Comparison of ENCODE assay signal across 8 cellular contexts in genomic region chr15:74995779-74996765, GRCh38. TPM values are rescaled to one million over a fixed set of nuclear protein-coding genes. Genes with fewer than 3 reads are reported as not detected.
DNase-seq lines count a peak whose midpoint lies in the region; ATAC-seq, FAIRE-seq and TF ChIP-seq lines count a peak whose summit lies in the region.

No MANE protein-coding gene starts in this region.

- WGBS in GM12878 (ENCODE audit: insufficient coverage, insufficient replicate concordance, low lambda C conversion rate, missing lambda C conversion rate): 46% methylated on average over 34 of the region's 42 CpGs
- 8 to 16% (median 9%) methylated on average over 24 to 42 of the region's 42 CpGs for WGBS in stomach, 5 donors

- no peaks in the 10 kb centered on the region for H4K20me1 ChIP-seq in GM12878 (ENCODE audit: control insufficient read depth, insufficient read depth)

- DNase-seq in Daoy (ENCODE audit: low read depth) (peak; percentile 23), NCI-H1694 treated with DMSO at 0.1 percent for 48 hours (lab: John Stamatoyannopoulos, UW) (peak; percentile 73), GM12878 (ENCODE audit: low read depth, low spot score) (no peak), stomach (peak; percentile 30), GM13976 (ENCODE audit: low spot score) (no peak)
- no peak for DNase-seq in stimulated activated CD4-positive, alpha-beta T cell treated with anti-CD3 and anti-CD28 coated beads, Interleukin-4, amount 100 ng/mL, for 24 hours

- CTCF ChIA-PET in GM12878 (lab: Yijun Ruan, JAX): interaction anchor here (0.7 to 1.3 kb wide), 5 partner anchors 27 to 138 kb away, joined by 3 to 5 read pairs (median 3); partner anchors contain the start of gene PPCDC

- H2AFZ ChIP-seq in GM12878 (ENCODE audit: control insufficient read depth, low read depth, low read length): peak overlapping the region; percentile 72

- no peak for FAIRE-seq in GM12878 (lab: Jason Lieb, UNC)

- RAD21 ChIA-PET in GM12878 (lab: Charles Lee; ENCODE audit: unreplicated experiment): interaction anchor here (0.6 to 1.2 kb wide), 9 partner anchors 8 to 372 kb away, joined by 3 to 7 read pairs (median 3); partner anchors contain the start of genes MAN2C1 and PPCDC

- no peak for TF ChIP-seq RAD21 in GM12878 (IDR thresholded peaks at IDR 0.05; ENCODE audit: insufficient read depth, low read depth, low read length)

- no peak for ATAC-seq in GM12878
- no peak for ATAC-seq in GM19452 (IDR thresholded peaks at IDR 0.05; ENCODE audit: unreplicated experiment)

- H3K9me3 ChIP-seq in GM12878 (replicated peaks; ENCODE audit: control insufficient read depth, insufficient read depth, low read length) (no peaks in the 10 kb centered on the region), stomach (no peaks in the 10 kb centered on the region)

- no peak overlapping the region for H3K27ac ChIP-seq in GM12878 (ENCODE audit: control insufficient read depth, insufficient read depth)
- peak overlapping the region; percentile 73 for H3K27ac ChIP-seq in layer of hippocampus (ENCODE audit: low read depth, low read length)
- peak overlapping the region; percentile 61 to 68 (median 68) for H3K27ac ChIP-seq in stomach

- H3K4me3 ChIP-seq in GM12878 (peak overlapping the region; percentile 63; the same call in 1 of the 2 replicates), stomach (peak overlapping the region; percentile 63 to 85 (median 76))

- POLR2A ChIA-PET in GM12878 (lab: Charles Lee): interaction anchor here (0.6 to 1.0 kb wide), 3 partner anchors 10 to 332 kb away, joined by 3 read pairs; partner anchors contain the start of gene COX5A

- intact Hi-C loops in GM12878 (cut with micrococcal nuclease; ENCODE audit: unreplicated experiment) (no loop called here), stomach (cut with DNase I; ENCODE audit: low total_unique reads) (no loop called here)

- H3K4me1 ChIP-seq in GM12878 (ENCODE audit: control insufficient read depth, insufficient read depth, low read length): peaks cover 3% of the 10 kb centered on the region; the same call in 1 of the 2 replicates
- H3K4me1 ChIP-seq in stomach: peaks cover 15 to 41% (median 30%) of the 10 kb centered on the region in 4 donors

- peak overlapping the region; percentile 56; the same call in 1 of the 2 replicates for H3K9ac ChIP-seq in GM12878 (ENCODE audit: control insufficient read depth, insufficient read depth, low read length)

- no peak for TF ChIP-seq EP300 in GM12878 (IDR thresholded peaks at IDR 0.05; ENCODE audit: borderline replicate concordance in 1 of 2, control insufficient read depth in 1 of 2, low read depth in 2 of 2, low read length in 2 of 2)
- TF ChIP-seq EP300 in stomach (IDR thresholded peaks at IDR 0.05): no peak

- peak overlapping the region; percentile 86 for H3K4me2 ChIP-seq in GM12878 (ENCODE audit: control insufficient read depth, insufficient read depth)

- no peak for TF ChIP-seq CTCF in GM12878 (IDR thresholded peaks at IDR 0.05 in 2 of 3, conservative IDR thresholded peaks at IDR 0.05 in 1 of 3; ENCODE audit: control insufficient read depth in 2 of 3, extremely low read depth in 1 of 3, insufficient read depth in 1 of 3, low read depth in 3 of 3, low read length in 3 of 3)
- TF ChIP-seq CTCF in stomach (IDR thresholded peaks at IDR 0.05): no peak
- TF ChIP-seq CTCF in GM13976 (IDR thresholded peaks at IDR 0.05; ENCODE audit: borderline replicate concordance, control extremely low read depth, extremely low read depth, insufficient read depth, missing control alignments): no peak

- SMC1A ChIA-PET in GM12878 (lab: Charles Lee; ENCODE audit: uncharacterized antibody, unreplicated experiment): interaction anchor here (1.0 to 1.4 kb wide), 3 partner anchors 17 to 95 kb away, joined by 3 read pairs; no protein-coding TSS in a partner anchor

- H3K27me3 ChIP-seq in GM12878 (replicated peaks in 1 of 2; ENCODE audit: control insufficient read depth in 2 of 2, insufficient read depth in 2 of 2, low read length in 1 of 2): no peaks in the 10 kb centered on the region; a peak in 1 of 4 replicates
- no peaks in the 10 kb centered on the region for H3K27me3 ChIP-seq in layer of hippocampus (ENCODE audit: control insufficient read depth, insufficient read depth, low read length)
- peaks cover 0 to 36% (median 0%) of the 10 kb centered on the region in 3 donors for H3K27me3 ChIP-seq in stomach

- no peaks in the 10 kb centered on the region for H3K36me3 ChIP-seq in GM12878 (ENCODE audit: control insufficient read depth in 2 of 2, insufficient read depth in 2 of 2, low read length in 1 of 2)
- no peaks in the 10 kb centered on the region for H3K36me3 ChIP-seq in stomach

- TF ChIP-seq POLR2A in GM12878 (IDR thresholded peaks at IDR 0.05; ENCODE audit: low read depth, low read length) (no peak), stomach (IDR thresholded peaks at IDR 0.05) (no peak)

- no peaks in the 10 kb centered on the region for H3K79me2 ChIP-seq in GM12878 (ENCODE audit: control insufficient read depth, insufficient read depth, low read length)

- no TSS peak for BruUV-seq in GM12878 (replicated peaks; lab: Mats Ljungman, UMichigan)

- in situ Hi-C loops in GM12878 (cut with MboI): no loop called here
- in situ Hi-C loops in GM13976 (cut with MboI; ENCODE audit: low sequenced_read_pairs, unreplicated experiment): no loop called here

RNA-seq across cellular contexts. Expression of gene SCAMP5, which starts 0.7 kb away (rescaled TPM):
- total RNA-seq in Daoy (2014; rRNA removed; shearing (Covaris generic)): 1.8 and 7.4 TPM in 2 replicates
- 5.9 and 8.5 TPM in 2 replicates for total RNA-seq in GM12878 (2013; cell fraction: nucleolus; rRNA removed)
- 20.2 and 22.2 TPM in 2 replicates for total RNA-seq in GM12878 (2014; rRNA removed)
- total RNA-seq in GM12878 (2014; rRNA removed; fragmentation: Illumina TruSeq; extraction: Trizol): 13.6 and 15.0 TPM in 2 replicates
- total RNA-seq in GM12878 (2021): 24.8 and 25.5 TPM in 2 replicates
- 7.6 TPM for polyA plus RNA-seq in GM12878 (2011; ENCODE audit: low read depth)
- 15.7 and 24.3 TPM in 2 replicates for polyA plus RNA-seq in GM12878 (2011; rRNA removed)
- 28.5 and 32.2 TPM in 2 replicates for polyA plus RNA-seq in GM12878 (2011; cell fraction: cytosol; rRNA removed)
- 19.4 and 24.8 TPM in 2 replicates for polyA plus RNA-seq in GM12878 (2011; cell fraction: nucleus; rRNA removed)
- 8.5 and 11.0 TPM in 2 replicates for polyA plus RNA-seq in GM12878 (2012)
- polyA plus RNA-seq in GM12878 (2014; fragmentation: Illumina TruSeq; extraction: Trizol): 26.3 and 30.3 TPM in 2 replicates
- polyA plus RNA-seq in GM12878 (2014; fragmentation: Nextera tagmentation; extraction: Ambion mirVana): 1 to 10 TPM; 2.3 to 2.5 TPM
- 35.5 and 41.6 TPM in 2 replicates for polyA plus RNA-seq in GM12878 (2014; rRNA removed)
- 1 to 10 TPM; 1.6 to 1.7 TPM for polyA plus RNA-seq in GM12878 (2016; fragmentation: Nextera tagmentation; extraction: Ambion mirVana)
- 21.5 and 25.9 TPM in 2 replicates for polyA minus RNA-seq in GM12878 (2011; rRNA and poly(A)+ RNA removed)
- polyA minus RNA-seq in GM12878 (2011; cell fraction: cytosol; rRNA and poly(A)+ RNA removed): 9.0 and 9.6 TPM in 2 replicates
- polyA minus RNA-seq in GM12878 (2011; cell fraction: nucleus; rRNA and poly(A)+ RNA removed): 3.3 and 7.8 TPM in 2 replicates
- 10 to 100 TPM in 3 of 5 donors, 1 to 10 TPM in 2; 1.8 to 70.1 (median 13.4) TPM for total RNA-seq in stomach
- polyA plus RNA-seq in stomach: 10 to 100 TPM in 2 of 3 donors, 1 to 10 TPM in 1; 8.8 to 12.7 (median 12.4) TPM

RNA-seq across cellular contexts. Expression of gene PPCDC, which starts 27.3 kb away (rescaled TPM):
- total RNA-seq in Daoy (2014; rRNA removed; shearing (Covaris generic)): 30.6 and 32.1 TPM in 2 replicates
- 112 and 121 TPM in 2 replicates for total RNA-seq in GM12878 (2013; cell fraction: nucleolus; rRNA removed)
- total RNA-seq in GM12878 (2014; rRNA removed) (42.7 and 45.0 TPM in 2 replicates), GM12878 (2014; rRNA removed; fragmentation: Illumina TruSeq; extraction: Trizol) (29.4 and 32.5 TPM in 2 replicates), GM12878 (2021) (40.2 and 43.3 TPM in 2 replicates), stomach (10 to 100 TPM in 4 of 5 donors, 1 to 10 TPM in 1; 3.2 to 74.1 (median 35.7) TPM)
- 25.0 TPM for polyA plus RNA-seq in GM12878 (2011; ENCODE audit: low read depth)
- polyA plus RNA-seq in GM12878 (2011; rRNA removed) (27.9 and 44.7 TPM in 2 replicates), GM12878 (2014; fragmentation: Illumina TruSeq; extraction: Trizol) (32.9 and 35.7 TPM in 2 replicates), GM12878 (2014; fragmentation: Nextera tagmentation; extraction: Ambion mirVana) (100 to 1,000 TPM in 1 of 2 experiments, 10 to 100 TPM in 1; 92.0 to 135 TPM), GM12878 (2014; rRNA removed) (68.2 and 69.9 TPM in 2 replicates), GM12878 (2016; fragmentation: Nextera tagmentation; extraction: Ambion mirVana) (10 to 100 TPM; 65.4 to 67.9 TPM), stomach (10 to 100 TPM; 19.7 to 24.6 (median 21.0) TPM)
- 61.6 and 76.5 TPM in 2 replicates for polyA plus RNA-seq in GM12878 (2011; cell fraction: cytosol; rRNA removed)
- 83.3 and 92.0 TPM in 2 replicates for polyA plus RNA-seq in GM12878 (2011; cell fraction: nucleus; rRNA removed)
- polyA plus RNA-seq in GM12878 (2012): 27.6 and 38.4 TPM in 2 replicates
- polyA minus RNA-seq in GM12878 (2011; rRNA and poly(A)+ RNA removed): 37.2 and 70.2 TPM in 2 replicates
- 8.8 and 18.7 TPM in 2 replicates for polyA minus RNA-seq in GM12878 (2011; cell fraction: cytosol; rRNA and poly(A)+ RNA removed)
- polyA minus RNA-seq in GM12878 (2011; cell fraction: nucleus; rRNA and poly(A)+ RNA removed): 51.0 and 104 TPM in 2 replicates

RNA-seq across cellular contexts. Expression of gene RPP25, which starts 39.5 kb away (rescaled TPM):
- total RNA-seq in Daoy (2014; rRNA removed; shearing (Covaris generic)): 2.2 and 3.2 TPM in 2 replicates
- total RNA-seq in GM12878 (2013; cell fraction: nucleolus; rRNA removed): 2.0 and 2.4 TPM in 2 replicates
- total RNA-seq in GM12878 (2014; rRNA removed) (6.3 and 7.0 TPM in 2 replicates), GM12878 (2014; rRNA removed; fragmentation: Illumina TruSeq; extraction: Trizol) (3.1 and 3.5 TPM in 2 replicates), GM12878 (2021) (8.1 and 8.9 TPM in 2 replicates), stomach (10 to 100 TPM in 1 of 5 donors, 1 to 10 TPM in 4; 2.8 to 59.4 (median 7.6) TPM)
- polyA plus RNA-seq in GM12878 (2011; ENCODE audit: low read depth): 1.0 TPM
- polyA plus RNA-seq in GM12878 (2011; rRNA removed) (0.29 and 0.41 TPM in 2 replicates), GM12878 (2014; fragmentation: Illumina TruSeq; extraction: Trizol) (3.1 and 3.2 TPM in 2 replicates), GM12878 (2014; fragmentation: Nextera tagmentation; extraction: Ambion mirVana) (1 to 10 TPM in 1 of 2 experiments, under 1 TPM in 1; 0.63 to 1.8 TPM), GM12878 (2014; rRNA removed) (5.8 and 7.2 TPM in 2 replicates), GM12878 (2016; fragmentation: Nextera tagmentation; extraction: Ambion mirVana) (10 to 100 TPM in 1 of 2 experiments, 1 to 10 TPM in 1; 7.4 to 10.8 TPM), stomach (10 to 100 TPM in 1 of 3 donors, 1 to 10 TPM in 2; 8.7 to 10.1 (median 9.3) TPM)
- polyA plus RNA-seq in GM12878 (2011; cell fraction: cytosol; rRNA removed): 0.78 and 1.0 TPM in 2 replicates
- polyA plus RNA-seq in GM12878 (2011; cell fraction: nucleus; rRNA removed): 0.45 and 0.64 TPM in 2 replicates
- polyA plus RNA-seq in GM12878 (2012): 1.8 and 2.6 TPM in 2 replicates
- 0.44 and 0.57 TPM in 2 replicates for polyA minus RNA-seq in GM12878 (2011; rRNA and poly(A)+ RNA removed)
- 1.6 TPM in 2 replicates for polyA minus RNA-seq in GM12878 (2011; cell fraction: cytosol; rRNA and poly(A)+ RNA removed)
- 0.73 and 0.86 TPM in 2 replicates for polyA minus RNA-seq in GM12878 (2011; cell fraction: nucleus; rRNA and poly(A)+ RNA removed)

RNA-seq across cellular contexts. Expression of gene COX5A, which starts 58.2 kb away (rescaled TPM):
- 59.7 and 65.6 TPM in 2 replicates for total RNA-seq in Daoy (2014; rRNA removed; shearing (Covaris generic))
- total RNA-seq in GM12878 (2013; cell fraction: nucleolus; rRNA removed): 19.8 and 20.4 TPM in 2 replicates
- total RNA-seq in GM12878 (2014; rRNA removed): 143 and 156 TPM in 2 replicates
- total RNA-seq in GM12878 (2014; rRNA removed; fragmentation: Illumina TruSeq; extraction: Trizol): 316 and 330 TPM in 2 replicates
- total RNA-seq in GM12878 (2021): 420 and 445 TPM in 2 replicates
- polyA plus RNA-seq in GM12878 (2011; ENCODE audit: low read depth): 231 TPM
- polyA plus RNA-seq in GM12878 (2011; rRNA removed): 365 and 451 TPM in 2 replicates
- polyA plus RNA-seq in GM12878 (2011; cell fraction: cytosol; rRNA removed): 285 and 309 TPM in 2 replicates
- polyA plus RNA-seq in GM12878 (2011; cell fraction: nucleus; rRNA removed): 272 and 315 TPM in 2 replicates
- 619 and 621 TPM in 2 replicates for polyA plus RNA-seq in GM12878 (2012)
- polyA plus RNA-seq in GM12878 (2014; fragmentation: Illumina TruSeq; extraction: Trizol): 367 and 459 TPM in 2 replicates
- 100 to 1,000 TPM in 1 of 2 experiments, 10 to 100 TPM in 1; 84.5 to 350 TPM for polyA plus RNA-seq in GM12878 (2014; fragmentation: Nextera tagmentation; extraction: Ambion mirVana)
- 421 and 474 TPM in 2 replicates for polyA plus RNA-seq in GM12878 (2014; rRNA removed)
- 1,000 to 10,000 TPM; 1,175 to 1,218 TPM for polyA plus RNA-seq in GM12878 (2016; fragmentation: Nextera tagmentation; extraction: Ambion mirVana)
- 58.5 and 111 TPM in 2 replicates for polyA minus RNA-seq in GM12878 (2011; rRNA and poly(A)+ RNA removed)
- 92.9 and 123 TPM in 2 replicates for polyA minus RNA-seq in GM12878 (2011; cell fraction: cytosol; rRNA and poly(A)+ RNA removed)
- polyA minus RNA-seq in GM12878 (2011; cell fraction: nucleus; rRNA and poly(A)+ RNA removed): 23.3 and 36.7 TPM in 2 replicates
- total RNA-seq in stomach: 100 to 1,000 TPM in 2 of 5 donors, 10 to 100 TPM in 3; 44.0 to 156 (median 61.1) TPM
- 100 to 1,000 TPM; 298 to 516 (median 464) TPM for polyA plus RNA-seq in stomach

Comparison
In these comparisons a context has a peak if more than half of its experiments do, and no peak if none do; other contexts are left out.
1. DNase-seq: peak in Daoy (single experiment), NCI-H1694 treated with DMSO at 0.1 percent for 48 hours (single experiment) and stomach (single experiment); none in GM12878 (single experiment), GM13976 (single experiment) and stimulated activated CD4-positive, alpha-beta T cell treated with anti-CD3 and anti-CD28 coated beads, Interleukin-4, amount 100 ng/mL, for 24 hours (single experiment).